1 cellular context compared by ENCODE assay signal in the genomic region with DNA sequence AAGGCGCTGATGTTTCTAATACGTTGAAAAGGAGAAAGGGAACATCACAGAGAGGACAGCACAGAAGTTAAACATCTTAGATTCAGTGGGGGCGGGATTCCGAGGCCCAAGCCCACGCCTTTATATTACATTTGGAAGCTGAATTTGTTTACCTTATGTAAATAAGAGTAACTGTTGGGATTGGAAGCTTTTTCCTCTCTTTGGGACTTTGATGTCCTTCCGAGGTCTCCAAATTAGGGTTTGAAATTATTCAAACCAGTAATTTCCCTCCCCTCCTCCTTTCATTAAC.
TF ChIP-seq lines count a peak whose summit lies in the region.

No MANE protein-coding gene starts in this region.

TF ChIP-seq in HCT116, 20 proteins besides CTCF, POLR2A, EP300 and RAD21 (continued from another document):
- TF ChIP-seq POLR2AphosphoS5 (IDR thresholded peaks at IDR 0.05; ENCODE audit: low read depth, low read length) (no peak), FOSL1 (IDR thresholded peaks at IDR 0.05; ENCODE audit: low read depth) (no peak)
